8 cellular contexts compared by ENCODE assay signal in the genomic region with DNA sequence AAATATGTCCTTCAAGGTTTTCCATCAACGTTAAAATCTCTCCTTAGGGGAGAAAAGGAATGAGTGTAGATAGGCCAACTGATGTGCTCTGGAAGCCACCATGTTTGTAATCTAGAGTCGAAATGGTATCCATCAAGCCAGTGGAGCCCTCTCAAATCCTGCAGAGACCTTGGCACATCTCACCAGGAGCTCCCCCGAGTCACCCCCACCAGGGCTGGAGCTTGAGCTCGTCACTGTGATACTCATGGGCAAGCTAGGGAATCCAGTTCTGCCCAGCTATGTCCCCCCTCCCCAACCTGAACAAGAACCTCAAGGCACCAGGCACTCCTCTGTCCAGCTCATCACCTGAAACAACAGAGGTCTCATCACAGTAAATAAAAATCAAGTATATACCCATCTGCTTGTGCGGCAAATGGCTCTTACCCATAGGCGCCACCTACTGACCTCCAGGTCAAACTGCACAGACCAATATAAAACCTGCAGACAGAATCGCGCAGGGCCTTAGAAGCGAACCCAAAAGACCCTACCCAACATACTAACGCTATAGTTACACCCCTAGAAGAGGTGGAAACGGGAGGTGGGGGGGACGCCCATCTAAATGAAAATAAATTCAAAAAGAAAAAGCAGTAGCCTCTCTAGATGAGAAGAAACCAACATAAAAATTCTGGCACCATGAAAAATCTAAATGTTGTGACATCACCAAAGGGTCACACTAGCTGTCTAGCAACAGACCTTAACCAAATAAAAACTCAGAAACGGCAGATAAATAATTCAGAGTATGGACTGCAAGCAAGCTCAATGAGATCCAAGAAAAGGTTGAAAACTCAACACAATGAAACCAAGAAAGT.
DNase-seq lines count a peak whose midpoint lies in the region; ATAC-seq and TF ChIP-seq lines count a peak whose summit lies in the region.

No MANE protein-coding gene starts in this region.

- no peak overlapping the region for H3K4me2 ChIP-seq in SK-N-SH

- no peaks in the 10 kb centered on the region for H3K79me2 ChIP-seq in SK-N-SH (ENCODE audit: insufficient read depth)

- TF ChIP-seq CTCF in SK-N-SH (IDR thresholded peaks at IDR 0.05) = peak; percentile 62
- peak; percentile 12 for TF ChIP-seq CTCF in thoracic aorta (IDR thresholded peaks at IDR 0.05)

- H3K36me3 ChIP-seq in SK-N-SH (replicated peaks in 1 of 2; ENCODE audit: control insufficient read depth in 1 of 2, insufficient read depth in 2 of 2, low read length in 1 of 2) (no peaks in the 10 kb centered on the region), thoracic aorta (no peaks in the 10 kb centered on the region)

- ATAC-seq in HG03175 (IDR thresholded peaks at IDR 0.05; ENCODE audit: unreplicated experiment) (peak; percentile 41), thoracic aorta (ENCODE audit: insufficient number of reproducible peaks, low FRiP score, low read depth) (no peak)

- H3K27ac Mint-ChIP-seq in activated CD4-positive, alpha-beta memory T cell treated with anti-CD3 and anti-CD28 coated beads for 36 hours = no peak overlapping the region
- H3K27ac Mint-ChIP-seq in activated CD4-positive, alpha-beta memory T cell treated with anti-CD3 and anti-CD28 coated beads, Interleukin-2, amount 10 ng/mL, durations not matched to agents 7 days and 5 days = no peak overlapping the region

- CTCF ChIA-PET in activated CD4-positive, alpha-beta memory T cell treated with anti-CD3 and anti-CD28 coated beads for 36 hours (lab: Charles Lee) = interaction anchor here (0.6 to 6.6 kb wide), 31 partner anchors 9 to 437 kb away, joined by 3 to 135 read pairs (median 4); a partner anchor contains a TSS
- CTCF ChIA-PET in activated CD4-positive, alpha-beta memory T cell treated with anti-CD3 and anti-CD28 coated beads, Interleukin-2, amount 10 ng/mL, durations not matched to agents 7 days and 5 days (lab: Charles Lee) = interaction anchor here (0.6 to 1.8 kb wide), 10 partner anchors 11 to 301 kb away, joined by 3 to 9 read pairs (median 4); no protein-coding TSS in a partner anchor
- CTCF ChIA-PET in SK-N-SH (lab: Yijun Ruan, JAX) = interaction anchor here (0.6 to 2.4 kb wide), 13 partner anchors 8 to 378 kb away, joined by 3 to 20 read pairs (median 3); no protein-coding TSS in a partner anchor

- peaks cover 21% of the 10 kb centered on the region for H3K36me3 Mint-ChIP-seq in activated CD4-positive, alpha-beta memory T cell treated with anti-CD3 and anti-CD28 coated beads for 36 hours
- H3K36me3 Mint-ChIP-seq in activated CD4-positive, alpha-beta memory T cell treated with anti-CD3 and anti-CD28 coated beads, Interleukin-2, amount 10 ng/mL, durations not matched to agents 7 days and 5 days (ENCODE audit: low read depth) = peaks cover 19% of the 10 kb centered on the region

- H3K4me3 ChIP-seq in SK-N-SH (ENCODE audit: low read depth in 2 of 2, low read length in 1 of 2) = peak overlapping the region in 1 of 2 experiments; percentile 29; a peak in 1 of 4 replicates
- no peak overlapping the region for H3K4me3 ChIP-seq in thoracic aorta

- POLR2A ChIA-PET in activated CD4-positive, alpha-beta memory T cell treated with anti-CD3 and anti-CD28 coated beads for 36 hours (lab: Charles Lee) = no interaction called here
- POLR2A ChIA-PET in activated CD4-positive, alpha-beta memory T cell treated with anti-CD3 and anti-CD28 coated beads, Interleukin-2, amount 10 ng/mL, durations not matched to agents 7 days and 5 days (lab: Charles Lee) = no interaction called here
- POLR2A ChIA-PET in SK-N-SH (lab: Yijun Ruan, JAX) = no interaction called here

- H3K4me1 ChIP-seq in SK-N-SH (ENCODE audit: control insufficient read depth in 1 of 2, insufficient read depth in 2 of 2, low read depth in 1 of 2, low read length in 1 of 2) (no peaks in the 10 kb centered on the region), thoracic aorta (ENCODE audit: control insufficient read depth in 1 of 2, low read depth in 2 of 2) (peaks cover 5 to 21% of the 10 kb centered on the region in 2 donors)

- intact Hi-C loops in activated CD4-positive, alpha-beta memory T cell treated with anti-CD3 and anti-CD28 coated beads for 36 hours (cut with micrococcal nuclease) = loop anchor here (1.0 kb wide), 1 partner anchor 21 kb away; no protein-coding TSS in a partner anchor

- H3K9me3 Mint-ChIP-seq in activated CD4-positive, alpha-beta memory T cell treated with anti-CD3 and anti-CD28 coated beads for 36 hours = peaks cover 18% of the 10 kb centered on the region
- H3K9me3 Mint-ChIP-seq in activated CD4-positive, alpha-beta memory T cell treated with anti-CD3 and anti-CD28 coated beads, Interleukin-2, amount 10 ng/mL, durations not matched to agents 7 days and 5 days = peaks cover 19% of the 10 kb centered on the region

- H3K27me3 ChIP-seq in SK-N-SH (ENCODE audit: insufficient read depth) (no peaks in the 10 kb centered on the region), thoracic aorta (replicated peaks; ENCODE audit: insufficient read depth) (no peaks in the 10 kb centered on the region)

- 39% methylated on average over 11 of the region's 13 CpGs for WGBS in SK-N-SH (ENCODE audit: low lambda C conversion rate)

- TF ChIP-seq EP300 in SK-N-SH (IDR thresholded peaks at IDR 0.05; ENCODE audit: borderline replicate concordance in 1 of 2, low read depth in 1 of 2, low read length in 1 of 2) = no peak

- DNase-seq in activated CD4-positive, alpha-beta memory T cell treated with anti-CD3 and anti-CD28 coated beads for 36 hours = peak; percentile 39
- DNase-seq in activated CD4-positive, alpha-beta memory T cell treated with anti-CD3 and anti-CD28 coated beads, Interleukin-2, amount 10 ng/mL, durations not matched to agents 7 days and 5 days = no peak
- DNase-seq in SK-N-SH = peak; percentile 58
- peak; percentile 54 for DNase-seq in germinal center (ENCODE audit: low spot score)
- no peak for DNase-seq in thoracic aorta (ENCODE audit: low spot score)
- no peak for DNase-seq in cerebellum (ENCODE audit: low spot score)
- DNase-seq in cerebellar nuclear complex (lab: John Stamatoyannopoulos, UW) = no peak

- no peak overlapping the region for H3K9ac ChIP-seq in SK-N-SH

- no peak overlapping the region for H3K27ac ChIP-seq in SK-N-SH (ENCODE audit: low read depth in 2 of 2, low read length in 1 of 2)
- no peak overlapping the region for H3K27ac ChIP-seq in thoracic aorta

- TF ChIP-seq RAD21 in SK-N-SH (IDR thresholded peaks at IDR 0.05; ENCODE audit: low read length) = peak; percentile 55

- H3F3A ChIP-seq in SK-N-SH (replicated peaks; ENCODE audit: insufficient read depth) = no peaks in the 10 kb centered on the region

- H3K27me3 Mint-ChIP-seq in activated CD4-positive, alpha-beta memory T cell treated with anti-CD3 and anti-CD28 coated beads for 36 hours = no peaks in the 10 kb centered on the region
- H3K27me3 Mint-ChIP-seq in activated CD4-positive, alpha-beta memory T cell treated with anti-CD3 and anti-CD28 coated beads, Interleukin-2, amount 10 ng/mL, durations not matched to agents 7 days and 5 days = no peaks in the 10 kb centered on the region

- H3K9me3 ChIP-seq in SK-N-SH (peaks cover under 1% of the 10 kb centered on the region; the same call in 1 of the 2 replicates), thoracic aorta (peaks cover 8% of the 10 kb centered on the region)

- no peak overlapping the region for H3K4me3 Mint-ChIP-seq in activated CD4-positive, alpha-beta memory T cell treated with anti-CD3 and anti-CD28 coated beads for 36 hours
- H3K4me3 Mint-ChIP-seq in activated CD4-positive, alpha-beta memory T cell treated with anti-CD3 and anti-CD28 coated beads, Interleukin-2, amount 10 ng/mL, durations not matched to agents 7 days and 5 days = no peak overlapping the region

- H3K9me2 ChIP-seq in SK-N-SH = no peaks in the 10 kb centered on the region

- H3K4me1 Mint-ChIP-seq in activated CD4-positive, alpha-beta memory T cell treated with anti-CD3 and anti-CD28 coated beads for 36 hours (ENCODE audit: low read depth) = peaks cover 49% of the 10 kb centered on the region
- peaks cover 12% of the 10 kb centered on the region for H3K4me1 Mint-ChIP-seq in activated CD4-positive, alpha-beta memory T cell treated with anti-CD3 and anti-CD28 coated beads, Interleukin-2, amount 10 ng/mL, durations not matched to agents 7 days and 5 days

- H2AFZ ChIP-seq in SK-N-SH (ENCODE audit: low read depth) = no peak overlapping the region

- no peaks in the 10 kb centered on the region for H4K20me1 ChIP-seq in SK-N-SH (ENCODE audit: insufficient read depth)

TF ChIP-seq in SK-N-SH, 30 proteins besides CTCF, POLR2A, EP300 and RAD21:
- TF ChIP-seq SMC3 (IDR thresholded peaks at IDR 0.05; ENCODE audit: low read depth, low read length) = peak; percentile 25; the same call in 1 of the 2 replicates
- no peak for TF ChIP-seq JUND (IDR thresholded peaks at IDR 0.05)
TF ChIP-seq in SK-N-SH: peak in this region for 1.

Comparison
In these comparisons a context has a peak if more than half of its experiments do, and no peak if none do; other contexts are left out.
1. DNase-seq: peak in activated CD4-positive, alpha-beta memory T cell treated with anti-CD3 and anti-CD28 coated beads for 36 hours (single experiment), SK-N-SH (single experiment) and germinal center (single experiment); none in activated CD4-positive, alpha-beta memory T cell treated with anti-CD3 and anti-CD28 coated beads, Interleukin-2, amount 10 ng/mL, durations not matched to agents 7 days and 5 days (single experiment), thoracic aorta (single experiment), cerebellum (single experiment) and cerebellar nuclear complex (0 of 2).